ENCODE assay signal across 1 cellular context in genomic region chr22:38311331-38311635, GRCh38.
TF ChIP-seq lines count a peak whose summit lies in the region.

No MANE protein-coding gene starts in this region.

TF ChIP-seq in GM12878, 131 proteins besides CTCF, POLR2A, EP300 and RAD21:
- TF ChIP-seq STAT1 (conservative IDR thresholded peaks at IDR 0.05) (no peak), YY1 (IDR thresholded peaks at IDR 0.05; ENCODE audit: low read depth, low read length) (no peak), ZNF217 (IDR thresholded peaks at IDR 0.05) (no peak), ZNF274 (IDR thresholded peaks at IDR 0.05; ENCODE audit: insufficient read depth, insufficient read length) (no peak), CEBPZ (IDR thresholded peaks at IDR 0.05; ENCODE audit: low read depth, low read length) (no peak), JUNB (IDR thresholded peaks at IDR 0.05) (peak; percentile 27; the same call in 1 of the 2 replicates), CREB1 (IDR thresholded peaks at IDR 0.05; ENCODE audit: low read depth) (no peak), SUPT20H (IDR thresholded peaks at IDR 0.05; ENCODE audit: borderline replicate concordance, control insufficient read depth, low read depth, low read length) (no peak), TAF1 (IDR thresholded peaks at IDR 0.05; ENCODE audit: borderline replicate concordance, low read depth, low read length) (no peak), IKZF2 (IDR thresholded peaks at IDR 0.05) (0 out of 4 replicates have a peak, but pooled peaks have one; percentile 21 to 26), YBX1 (IDR thresholded peaks at IDR 0.05) (no peak), ZNF384 (IDR thresholded peaks at IDR 0.05; ENCODE audit: borderline replicate concordance, low read depth, low read length) (no peak), STAT3 (IDR thresholded peaks at IDR 0.05; ENCODE audit: low read depth, low read length) (no peak), MLLT1 (IDR thresholded peaks at IDR 0.05) (no peak), HCFC1 (IDR thresholded peaks at IDR 0.05; ENCODE audit: low read length) (no peak), POLR2AphosphoS5 (IDR thresholded peaks at IDR 0.05; ENCODE audit: low read length) (no peak), MEF2A (IDR thresholded peaks at IDR 0.05; ENCODE audit: insufficient read depth, low read depth, low read length) (no peak), DPF2 (IDR thresholded peaks at IDR 0.05) (no peak), KLF5 (IDR thresholded peaks at IDR 0.05; ENCODE audit: partially characterized antibody) (no peak), RUNX3 (IDR thresholded peaks at IDR 0.05; ENCODE audit: low read length) (peak; percentile 37), TARDBP (IDR thresholded peaks at IDR 0.05; ENCODE audit: borderline replicate concordance) (no peak), CEBPB (IDR thresholded peaks at IDR 0.05; ENCODE audit: borderline replicate concordance in 1 of 2, low read depth in 2 of 2, low read length in 2 of 2) (no peak), MTA2 (IDR thresholded peaks at IDR 0.05; ENCODE audit: low read depth) (no peak), SPI1 (IDR thresholded peaks at IDR 0.05; ENCODE audit: borderline replicate concordance, insufficient read depth, low read depth, low read length) (peak; percentile 61; the same call in 1 of the 2 replicates), NBN (IDR thresholded peaks at IDR 0.05) (no peak), TCF3 (IDR thresholded peaks at IDR 0.05; ENCODE audit: borderline replicate concordance, insufficient read depth, low read depth, low read length) (no peak), NFYA (IDR thresholded peaks at IDR 0.05; ENCODE audit: borderline replicate concordance, low read depth, low read length) (no peak), SIX5 (IDR thresholded peaks at IDR 0.05; ENCODE audit: low read depth, low read length, severe bottlenecking) (no peak), WRNIP1 (IDR thresholded peaks at IDR 0.05; ENCODE audit: borderline replicate concordance, low read depth, low read length) (no peak), FOXM1 (IDR thresholded peaks at IDR 0.05; ENCODE audit: low read depth, low read length) (no peak), TBL1XR1 (IDR thresholded peaks at IDR 0.05; ENCODE audit: low read depth, low read length) (no peak), POLR2AphosphoS2 (IDR thresholded peaks at IDR 0.05; ENCODE audit: low read depth, low read length) (no peak), BCL11A (IDR thresholded peaks at IDR 0.05; ENCODE audit: low read depth, low read length) (0 out of 2 replicates have a peak, but pooled peaks have one; percentile 19), ZBTB4 (CRISPR knock-in tag; IDR thresholded peaks at IDR 0.05) (no peak), ASH2L (IDR thresholded peaks at IDR 0.05; ENCODE audit: borderline replicate concordance, low read depth) (no peak), CREM (IDR thresholded peaks at IDR 0.05; ENCODE audit: low read depth) (no peak), NR2F1 (conservative IDR thresholded peaks at IDR 0.05) (peak; percentile 65), SMC3 (IDR thresholded peaks at IDR 0.05; ENCODE audit: borderline replicate concordance, low read length) (no peak), POU2F2 (IDR thresholded peaks at IDR 0.05; ENCODE audit: borderline replicate concordance, low read depth, low read length) (0 out of 3 replicates have a peak, but pooled peaks have one; percentile 21), ZNF622 (IDR thresholded peaks at IDR 0.05) (no peak), NRF1 (conservative IDR thresholded peaks at IDR 0.05; ENCODE audit: low read depth, low read length) (no peak), MEF2B (IDR thresholded peaks at IDR 0.05; ENCODE audit: partially characterized antibody, poor library complexity, severe bottlenecking) (peak; percentile 89)
- TF ChIP-seq, protein P1, sequence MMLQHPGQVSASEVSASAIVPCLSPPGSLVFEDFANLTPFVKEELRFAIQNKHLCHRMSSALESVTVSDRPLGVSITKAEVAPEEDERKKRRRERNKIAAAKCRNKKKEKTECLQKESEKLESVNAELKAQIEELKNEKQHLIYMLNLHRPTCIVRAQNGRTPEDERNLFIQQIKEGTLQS (IDR thresholded peaks at IDR 0.05; ENCODE audit: borderline replicate concordance, extremely low read depth, low read depth, low read length): no peak
- TF ChIP-seq, protein P2, sequence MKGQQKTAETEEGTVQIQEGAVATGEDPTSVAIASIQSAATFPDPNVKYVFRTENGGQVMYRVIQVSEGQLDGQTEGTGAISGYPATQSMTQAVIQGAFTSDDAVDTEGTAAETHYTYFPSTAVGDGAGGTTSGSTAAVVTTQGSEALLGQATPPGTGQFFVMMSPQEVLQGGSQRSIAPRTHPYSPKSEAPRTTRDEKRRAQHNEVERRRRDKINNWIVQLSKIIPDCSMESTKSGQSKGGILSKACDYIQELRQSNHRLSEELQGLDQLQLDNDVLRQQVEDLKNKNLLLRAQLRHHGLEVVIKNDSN (IDR thresholded peaks at IDR 0.05; ENCODE audit: borderline replicate concordance, extremely low read length, insufficient read depth, low read depth, low read length): no peak
- TF ChIP-seq, protein P3, sequence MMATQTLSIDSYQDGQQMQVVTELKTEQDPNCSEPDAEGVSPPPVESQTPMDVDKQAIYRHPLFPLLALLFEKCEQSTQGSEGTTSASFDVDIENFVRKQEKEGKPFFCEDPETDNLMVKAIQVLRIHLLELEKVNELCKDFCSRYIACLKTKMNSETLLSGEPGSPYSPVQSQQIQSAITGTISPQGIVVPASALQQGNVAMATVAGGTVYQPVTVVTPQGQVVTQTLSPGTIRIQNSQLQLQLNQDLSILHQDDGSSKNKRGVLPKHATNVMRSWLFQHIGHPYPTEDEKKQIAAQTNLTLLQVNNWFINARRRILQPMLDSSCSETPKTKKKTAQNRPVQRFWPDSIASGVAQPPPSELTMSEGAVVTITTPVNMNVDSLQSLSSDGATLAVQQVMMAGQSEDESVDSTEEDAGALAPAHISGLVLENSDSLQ (IDR thresholded peaks at IDR 0.05): no peak
- TF ChIP-seq, protein P4, sequence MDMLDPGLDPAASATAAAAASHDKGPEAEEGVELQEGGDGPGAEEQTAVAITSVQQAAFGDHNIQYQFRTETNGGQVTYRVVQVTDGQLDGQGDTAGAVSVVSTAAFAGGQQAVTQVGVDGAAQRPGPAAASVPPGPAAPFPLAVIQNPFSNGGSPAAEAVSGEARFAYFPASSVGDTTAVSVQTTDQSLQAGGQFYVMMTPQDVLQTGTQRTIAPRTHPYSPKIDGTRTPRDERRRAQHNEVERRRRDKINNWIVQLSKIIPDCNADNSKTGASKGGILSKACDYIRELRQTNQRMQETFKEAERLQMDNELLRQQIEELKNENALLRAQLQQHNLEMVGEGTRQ (IDR thresholded peaks at IDR 0.05; ENCODE audit: borderline replicate concordance, low read depth, low read length): no peak
- TF ChIP-seq, protein P5, sequence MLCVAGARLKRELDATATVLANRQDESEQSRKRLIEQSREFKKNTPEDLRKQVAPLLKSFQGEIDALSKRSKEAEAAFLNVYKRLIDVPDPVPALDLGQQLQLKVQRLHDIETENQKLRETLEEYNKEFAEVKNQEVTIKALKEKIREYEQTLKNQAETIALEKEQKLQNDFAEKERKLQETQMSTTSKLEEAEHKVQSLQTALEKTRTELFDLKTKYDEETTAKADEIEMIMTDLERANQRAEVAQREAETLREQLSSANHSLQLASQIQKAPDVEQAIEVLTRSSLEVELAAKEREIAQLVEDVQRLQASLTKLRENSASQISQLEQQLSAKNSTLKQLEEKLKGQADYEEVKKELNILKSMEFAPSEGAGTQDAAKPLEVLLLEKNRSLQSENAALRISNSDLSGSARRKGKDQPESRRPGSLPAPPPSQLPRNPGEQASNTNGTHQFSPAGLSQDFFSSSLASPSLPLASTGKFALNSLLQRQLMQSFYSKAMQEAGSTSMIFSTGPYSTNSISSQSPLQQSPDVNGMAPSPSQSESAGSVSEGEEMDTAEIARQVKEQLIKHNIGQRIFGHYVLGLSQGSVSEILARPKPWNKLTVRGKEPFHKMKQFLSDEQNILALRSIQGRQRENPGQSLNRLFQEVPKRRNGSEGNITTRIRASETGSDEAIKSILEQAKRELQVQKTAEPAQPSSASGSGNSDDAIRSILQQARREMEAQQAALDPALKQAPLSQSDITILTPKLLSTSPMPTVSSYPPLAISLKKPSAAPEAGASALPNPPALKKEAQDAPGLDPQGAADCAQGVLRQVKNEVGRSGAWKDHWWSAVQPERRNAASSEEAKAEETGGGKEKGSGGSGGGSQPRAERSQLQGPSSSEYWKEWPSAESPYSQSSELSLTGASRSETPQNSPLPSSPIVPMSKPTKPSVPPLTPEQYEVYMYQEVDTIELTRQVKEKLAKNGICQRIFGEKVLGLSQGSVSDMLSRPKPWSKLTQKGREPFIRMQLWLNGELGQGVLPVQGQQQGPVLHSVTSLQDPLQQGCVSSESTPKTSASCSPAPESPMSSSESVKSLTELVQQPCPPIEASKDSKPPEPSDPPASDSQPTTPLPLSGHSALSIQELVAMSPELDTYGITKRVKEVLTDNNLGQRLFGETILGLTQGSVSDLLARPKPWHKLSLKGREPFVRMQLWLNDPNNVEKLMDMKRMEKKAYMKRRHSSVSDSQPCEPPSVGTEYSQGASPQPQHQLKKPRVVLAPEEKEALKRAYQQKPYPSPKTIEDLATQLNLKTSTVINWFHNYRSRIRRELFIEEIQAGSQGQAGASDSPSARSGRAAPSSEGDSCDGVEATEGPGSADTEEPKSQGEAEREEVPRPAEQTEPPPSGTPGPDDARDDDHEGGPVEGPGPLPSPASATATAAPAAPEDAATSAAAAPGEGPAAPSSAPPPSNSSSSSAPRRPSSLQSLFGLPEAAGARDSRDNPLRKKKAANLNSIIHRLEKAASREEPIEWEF (IDR thresholded peaks at IDR 0.05; ENCODE audit: insufficient replicate concordance, low read depth, low read length): no peak
TF ChIP-seq in GM12878: peak in this region for 8.
